In the genomic region with DNA sequence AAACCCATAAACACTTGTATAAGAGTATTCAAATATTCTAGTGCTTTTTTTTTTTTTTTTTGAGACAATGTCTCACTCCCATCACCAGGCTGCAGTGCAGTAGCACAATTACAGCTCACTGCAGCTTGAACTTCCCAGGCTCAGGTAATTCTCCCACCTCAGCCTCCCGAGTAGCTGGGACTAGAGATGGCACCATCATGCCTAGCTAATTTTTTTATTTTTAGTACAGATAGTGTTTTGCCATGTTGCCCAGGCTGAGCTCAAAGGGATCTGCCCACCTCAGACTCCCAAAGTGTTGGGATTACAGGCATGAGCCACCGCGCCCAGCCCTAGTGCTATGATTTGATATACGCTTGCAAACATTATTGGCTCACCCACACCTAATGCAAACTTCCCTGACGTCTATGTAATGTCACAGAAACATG, we compare ENCODE assay signal across 8 cellular contexts. TPM values are rescaled to one million over a fixed set of nuclear protein-coding genes. Genes with fewer than 3 reads are reported as not detected.
A peak's percentile ranks its signal among the peaks of the same experiment; 100 is the strongest.
DNase-seq lines count a peak whose midpoint lies in the region; ATAC-seq and TF ChIP-seq lines count a peak whose summit lies in the region.

No MANE protein-coding gene starts in this region.

- H3K9me3 ChIP-seq in heart left ventricle (peaks cover 0 to 5% (median 0%) of the 10 kb centered on the region in 12 donors), thoracic aorta (no peaks in the 10 kb centered on the region)

- peaks cover 2% of the 10 kb centered on the region for H3K9me3 Mint-ChIP-seq in activated naive CD4-positive, alpha-beta T cell treated with anti-CD3 and anti-CD28 coated beads for 36 hours
- H3K9me3 Mint-ChIP-seq in activated T-cell treated with anti-CD3 and anti-CD28 coated beads, Interleukin-2, amount 50 U/mL, for 24 hours = no peaks in the 10 kb centered on the region
- H3K9me3 Mint-ChIP-seq in effector memory CD8-positive, alpha-beta T cell = no peaks in the 10 kb centered on the region

- CTCF ChIA-PET in activated naive CD4-positive, alpha-beta T cell treated with anti-CD3 and anti-CD28 coated beads for 36 hours (lab: Charles Lee) = interaction anchor here (0.5 to 4.3 kb wide), 15 partner anchors 8 to 287 kb away, joined by 3 to 37 read pairs (median 3); no protein-coding TSS in a partner anchor

- H3K27me3 ChIP-seq in heart left ventricle (no peaks in the 10 kb centered on the region), thoracic aorta (replicated peaks; ENCODE audit: insufficient read depth) (no peaks in the 10 kb centered on the region)

- H3K4me1 ChIP-seq in heart left ventricle (peaks cover 6 to 81% (median 33%) of the 10 kb centered on the region in 12 donors), thoracic aorta (ENCODE audit: control insufficient read depth in 1 of 2, low read depth in 2 of 2) (peaks cover 21 to 51% of the 10 kb centered on the region in 2 donors)

- peak; percentile 53 for DNase-seq in activated naive CD4-positive, alpha-beta T cell treated with anti-CD3 and anti-CD28 coated beads for 36 hours
- DNase-seq in activated naive CD4-positive, alpha-beta T cell (lab: John Stamatoyannopoulos, UW) = no peak
- no peak for DNase-seq in activated T-cell treated with anti-CD3 and anti-CD28 coated beads, Interleukin-2, amount 50 U/mL, for 24 hours
- DNase-seq in heart left ventricle (no peak), thoracic aorta (ENCODE audit: low spot score) (no peak)
- DNase-seq in effector memory CD8-positive, alpha-beta T cell = no peak

- H3K27ac ChIP-seq in heart left ventricle = no peak overlapping the region
- H3K27ac ChIP-seq in thoracic aorta = no peak overlapping the region

- H3K4me3 ChIP-seq in heart left ventricle (no peak overlapping the region), thoracic aorta (peak overlapping the region; percentile 16)

- TF ChIP-seq POLR2A in heart left ventricle (IDR thresholded peaks at IDR 0.05) = no peak

- no peaks in the 10 kb centered on the region for H3K27me3 Mint-ChIP-seq in activated naive CD4-positive, alpha-beta T cell treated with anti-CD3 and anti-CD28 coated beads for 36 hours (ENCODE audit: low read depth)
- no peaks in the 10 kb centered on the region for H3K27me3 Mint-ChIP-seq in activated T-cell treated with anti-CD3 and anti-CD28 coated beads, Interleukin-2, amount 50 U/mL, for 24 hours
- no peaks in the 10 kb centered on the region for H3K27me3 Mint-ChIP-seq in effector memory CD8-positive, alpha-beta T cell

- ATAC-seq in heart left ventricle (peak; percentile 31 to 65 (median 46)), thoracic aorta (ENCODE audit: insufficient number of reproducible peaks, low FRiP score, low read depth) (no peak), HG03439 (IDR thresholded peaks at IDR 0.05; ENCODE audit: unreplicated experiment) (no peak), HG02885 (IDR thresholded peaks at IDR 0.05; ENCODE audit: poor library complexity, unreplicated experiment) (no peak)
- ATAC-seq in effector memory CD8-positive, alpha-beta T cell (replicated peaks) = no peak

- H3K36me3 ChIP-seq in heart left ventricle (peaks cover 0 to 50% (median 37%) of the 10 kb centered on the region in 9 donors), thoracic aorta (peaks cover 4% of the 10 kb centered on the region)

- H3K4me3 Mint-ChIP-seq in activated naive CD4-positive, alpha-beta T cell treated with anti-CD3 and anti-CD28 coated beads for 36 hours = peak overlapping the region; percentile 61
- peak overlapping the region; percentile 18 for H3K4me3 Mint-ChIP-seq in activated T-cell treated with anti-CD3 and anti-CD28 coated beads, Interleukin-2, amount 50 U/mL, for 24 hours
- no peak overlapping the region for H3K4me3 Mint-ChIP-seq in effector memory CD8-positive, alpha-beta T cell

- peaks cover 82% of the 10 kb centered on the region for H3K4me1 Mint-ChIP-seq in activated naive CD4-positive, alpha-beta T cell treated with anti-CD3 and anti-CD28 coated beads for 36 hours (ENCODE audit: low read depth)
- peaks cover 79% of the 10 kb centered on the region for H3K4me1 Mint-ChIP-seq in activated T-cell treated with anti-CD3 and anti-CD28 coated beads, Interleukin-2, amount 50 U/mL, for 24 hours (ENCODE audit: low read depth)
- H3K4me1 Mint-ChIP-seq in effector memory CD8-positive, alpha-beta T cell (ENCODE audit: low read depth in 2 of 2) = peaks cover 10 to 14% of the 10 kb centered on the region in 2 donors

- peaks cover 37% of the 10 kb centered on the region for H3K36me3 Mint-ChIP-seq in activated naive CD4-positive, alpha-beta T cell treated with anti-CD3 and anti-CD28 coated beads for 36 hours (ENCODE audit: low read depth)
- peaks cover 68% of the 10 kb centered on the region for H3K36me3 Mint-ChIP-seq in activated T-cell treated with anti-CD3 and anti-CD28 coated beads, Interleukin-2, amount 50 U/mL, for 24 hours (ENCODE audit: low read depth)
- peaks cover 18% of the 10 kb centered on the region for H3K36me3 Mint-ChIP-seq in effector memory CD8-positive, alpha-beta T cell (ENCODE audit: insufficient read depth)

- 40 to 49% (median 44%) methylated on average over 5 of the region's 5 CpGs for WGBS in heart left ventricle, 4 donors

- intact Hi-C loops in activated naive CD4-positive, alpha-beta T cell treated with anti-CD3 and anti-CD28 coated beads for 36 hours (cut with micrococcal nuclease) = loop anchor here (1.0 to 5.0 kb wide), 3 partner anchors 218 to 811 kb away; a partner anchor contains a TSS
- intact Hi-C loops in heart left ventricle (cut with DNase I) = loop anchor here in 5 of 10 donors (2.0 to 5.0 kb wide), 3 partner anchors 209 to 219 kb away; no protein-coding TSS in a partner anchor

- TF ChIP-seq CTCF in heart left ventricle (IDR thresholded peaks at IDR 0.05) = peak in 7 of 12 donors; percentile 9 to 52 (median 28)
- peak; percentile 8 for TF ChIP-seq CTCF in thoracic aorta (IDR thresholded peaks at IDR 0.05)

- H3K27ac Mint-ChIP-seq in activated naive CD4-positive, alpha-beta T cell treated with anti-CD3 and anti-CD28 coated beads for 36 hours = peak overlapping the region; percentile 87
- H3K27ac Mint-ChIP-seq in activated T-cell treated with anti-CD3 and anti-CD28 coated beads, Interleukin-2, amount 50 U/mL, for 24 hours = peak overlapping the region; percentile 55
- no peak overlapping the region for H3K27ac Mint-ChIP-seq in effector memory CD8-positive, alpha-beta T cell

RNA-seq across cellular contexts. Expression of a gene that starts 11.8 kb away (rescaled TPM):
- 100 to 1,000 TPM in 1 of 2 experiments, 10 to 100 TPM in 1; 93.4 to 103 TPM for total RNA-seq in activated naive CD4-positive, alpha-beta T cell treated with anti-CD3 and anti-CD28 coated beads for 36 hours
- 100 to 1,000 TPM; 106 to 239 (median 160) TPM for total RNA-seq in heart left ventricle
- polyA plus RNA-seq in heart left ventricle = 10 to 100 TPM; 24.6 to 52.4 TPM
- total RNA-seq in thoracic aorta = 100 to 1,000 TPM; 236 to 490 TPM

Comparison
In these comparisons a context has a peak if more than half of its experiments do, and no peak if none do; other contexts are left out.
1. H3K27ac Mint-ChIP-seq: peak in activated naive CD4-positive, alpha-beta T cell treated with anti-CD3 and anti-CD28 coated beads for 36 hours (single experiment) and activated T-cell treated with anti-CD3 and anti-CD28 coated beads, Interleukin-2, amount 50 U/mL, for 24 hours (single experiment); none in effector memory CD8-positive, alpha-beta T cell (0 of 2).
2. H3K4me3 Mint-ChIP-seq: peak in activated naive CD4-positive, alpha-beta T cell treated with anti-CD3 and anti-CD28 coated beads for 36 hours (single experiment) and activated T-cell treated with anti-CD3 and anti-CD28 coated beads, Interleukin-2, amount 50 U/mL, for 24 hours (single experiment); none in effector memory CD8-positive, alpha-beta T cell (0 of 2).
3. ATAC-seq: peak in heart left ventricle (4 of 4); none in thoracic aorta (single experiment), HG03439 (single experiment), HG02885 (single experiment) and effector memory CD8-positive, alpha-beta T cell (single experiment).